28 cellular contexts compared by ENCODE assay signal in the genomic region with DNA sequence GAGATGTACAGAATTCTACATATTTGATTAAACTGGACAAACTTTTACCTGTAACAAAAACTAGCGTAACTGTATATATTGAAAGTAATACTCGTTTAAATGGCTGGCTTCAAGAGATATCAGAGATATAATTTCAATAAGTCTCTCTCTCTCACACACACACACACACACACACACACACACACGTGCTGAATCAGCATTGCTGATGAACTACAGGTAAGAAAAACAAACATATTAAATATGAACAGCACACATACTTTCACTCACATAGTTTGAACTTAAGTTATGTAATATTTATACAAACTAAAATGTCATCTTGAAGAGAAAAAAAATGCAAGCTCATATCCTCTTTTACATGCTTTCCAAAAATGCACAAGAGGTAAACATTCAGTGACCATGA.
DNase-seq lines count a peak whose midpoint lies in the region; ATAC-seq, FAIRE-seq and TF ChIP-seq lines count a peak whose summit lies in the region.
"Had no signal": no experiment of that assay in that cellular context is flagged by ENCODE, and none has a peak within 500 bp of the region (broad histone marks: within the 10 kb centered on the region; RNA-seq: fewer than 3 reads in every experiment).

No MANE protein-coding gene starts in this region.

- H3K4me2 ChIP-seq in H1 (ENCODE audit: insufficient read depth in 1 of 2, low read depth in 2 of 2, low read length in 2 of 2) (no peak overlapping the region; a peak in 1 of 4 replicates), neural cell (ENCODE audit: low read length) (no peak overlapping the region)

- H3F3A ChIP-seq in neural cell (ENCODE audit: insufficient read depth, low read length, poor library complexity, severe bottlenecking), result peaks cover 2% of the 10 kb centered on the region

- TF ChIP-seq CTCF in H1 (IDR thresholded peaks at IDR 0.05; ENCODE audit: control extremely low read depth in 1 of 3, insufficient read depth in 1 of 3, low read depth in 1 of 3, low read length in 3 of 3) (no peak), neural cell (IDR thresholded peaks at IDR 0.05; ENCODE audit: poor library complexity, severe bottlenecking) (no peak)

- H3K14ac ChIP-seq in H1 (ENCODE audit: insufficient read length), result no peak overlapping the region

- TF ChIP-seq EP300 in H1 (IDR thresholded peaks at IDR 0.05; ENCODE audit: borderline replicate concordance in 1 of 2, low read depth in 2 of 2, low read length in 2 of 2) (no peak), neural cell (conservative IDR thresholded peaks at IDR 0.05; ENCODE audit: poor library complexity, severe bottlenecking) (no peak)

- no peak overlapping the region for H2BK20ac ChIP-seq in H1 (ENCODE audit: low read length)

- H2AK5ac ChIP-seq in H1 (ENCODE audit: low read depth, low read length), result no peak overlapping the region

- no peak overlapping the region for H2BK12ac ChIP-seq in H1 (ENCODE audit: low read depth, low read length)

- CTCF ChIA-PET in H1 (lab: Charles Lee; ENCODE audit: partially characterized antibody), result interaction anchor here (0.9 to 1.4 kb wide), 4 partner anchors 9 to 56 kb away, joined by 3 read pairs; no protein-coding TSS in a partner anchor

- no peak overlapping the region for H3K23ac ChIP-seq in H1 (ENCODE audit: insufficient read length)

- no peaks in the 10 kb centered on the region for H3K27me3 ChIP-seq in H1 (replicated peaks in 1 of 4; ENCODE audit: control insufficient read depth in 3 of 4, extremely low read depth in 1 of 4, insufficient read depth in 3 of 4, low read length in 3 of 4)
- H3K27me3 ChIP-seq in neural cell (ENCODE audit: insufficient read depth, low read depth, low read length), result peaks cover 15% of the 10 kb centered on the region
- H3K27me3 ChIP-seq: right atrium auricular region had no signal

- H3K9me3 ChIP-seq in H1 (ENCODE audit: insufficient read depth in 2 of 2, low read depth in 1 of 2, low read length in 1 of 2) (no peaks in the 10 kb centered on the region), neural cell (ENCODE audit: low read length) (no peaks in the 10 kb centered on the region)
- H3K9me3 ChIP-seq: heart left ventricle, lower lobe of right lung, right atrium auricular region had no signal

- ATAC-seq in GM21723 (IDR thresholded peaks at IDR 0.05; ENCODE audit: unreplicated experiment), result no peak
- ATAC-seq: activated naive CD8-positive, alpha-beta T cell treated with anti-CD3 and anti-CD28 coated beads, Interleukin-2, amount 50 U/mL, for 24 hours; CD8-positive, alpha-beta T cell; heart left ventricle; lower lobe of right lung; natural killer cell treated with Interleukin-12 subunit alpha and Interleukin-12 subunit beta and Interleukin-15 and Interleukin-18, amount 100 ng/mL, for 72 hours had no signal

- H3K23me2 ChIP-seq in H1 (ENCODE audit: low read depth, low read length), result peaks cover 3% of the 10 kb centered on the region

- no peak overlapping the region for H3K27ac ChIP-seq in H1 (ENCODE audit: low read depth, low read length)
- H3K27ac ChIP-seq in neural cell (ENCODE audit: low read length), result no peak overlapping the region
- H3K27ac ChIP-seq: lower lobe of right lung, right atrium auricular region, WERI-Rb-1 had no signal

- DNase-seq in NCI-H2171 treated with DMSO at 0.1 percent for 48 hours (lab: John Stamatoyannopoulos, UW) (peak; percentile 19), NCI-H2171 (lab: John Stamatoyannopoulos, UW) (no peak), H1 (ENCODE audit: low read depth in 1 of 2, low spot score in 2 of 2) (no peak), NCI-H1694 (lab: John Stamatoyannopoulos, UW) (no peak), NAMALWA (ENCODE audit: low spot score) (no peak), COLO829 (ENCODE audit: low spot score) (no peak)
- DNase-seq: activated CD4-positive, alpha-beta T cell treated with anti-CD3 and anti-CD28 coated beads for 48 hours; activated gamma-delta T cell treated with Interleukin-2 at 50 U/mL for 16 hours; activated naive CD8-positive, alpha-beta T cell treated with anti-CD3 and anti-CD28 coated beads, Interleukin-2, amount 50 U/mL, for 24 hours; activated T-cell treated with anti-CD3 and anti-CD28 coated beads, Interleukin-2, amount 50 U/mL, for 24 hours; CD8-positive, alpha-beta T cell; H7; heart left ventricle; KG1; lower lobe of right lung; MM.1S; NCI-H1417 treated with DMSO at 0.1 percent for 48 hours; Right ventricle myocardium superior; stimulated activated CD4-positive, alpha-beta T cell treated with anti-CD3 and anti-CD28 coated beads, Interleukin-12 subunit alpha, Interleukin-12 subunit beta, amount 100 ng/mL, for 4 hours; stimulated activated CD4-positive, alpha-beta T cell treated with anti-CD3 and anti-CD28 coated beads, Interleukin-4, amount 100 ng/mL, for 1 hour; substantia nigra; T-helper 9 cell; WERI-Rb-1 had no signal

- TF ChIP-seq RAD21 in H1 (IDR thresholded peaks at IDR 0.05 in 1 of 2, conservative IDR thresholded peaks at IDR 0.05 in 1 of 2; ENCODE audit: low read depth in 2 of 2, low read length in 2 of 2) (no peak), neural cell (conservative IDR thresholded peaks at IDR 0.05) (no peak)

- no peak overlapping the region for H2BK120ac ChIP-seq in H1 (replicated peaks; ENCODE audit: low read depth, low read length)

- POLR2A ChIA-PET in H1 (lab: Charles Lee; ENCODE audit: partially characterized antibody), result no interaction called here

- WGBS in H1 (ENCODE audit: extremely low coverage in 1 of 2, insufficient coverage in 1 of 2, insufficient read length in 1 of 2, insufficient replicate concordance in 2 of 2, low coverage in 1 of 2, low lambda C conversion rate in 2 of 2, missing lambda C conversion rate in 1 of 2), 2 experiments, result 87% methylated on average over 3 of the region's 3 CpGs; no CpG with 5 or more reads in 1 of the 2 experiments

- TF ChIP-seq POLR2A in H1 (IDR thresholded peaks at IDR 0.05; ENCODE audit: control extremely low read depth in 1 of 2, low read depth in 2 of 2, low read length in 2 of 2), result no peak

- H2BK15ac ChIP-seq in H1 (ENCODE audit: low read length), result no peak overlapping the region

- H4K20me1 ChIP-seq in H1 (replicated peaks in 1 of 2; ENCODE audit: control insufficient read depth in 1 of 2, insufficient read depth in 2 of 2, low read length in 2 of 2) (no peaks in the 10 kb centered on the region), neural cell (ENCODE audit: insufficient read depth) (no peaks in the 10 kb centered on the region)

- H3K79me1 ChIP-seq in H1 (ENCODE audit: low read depth, low read length), result no peaks in the 10 kb centered on the region

- H3K36me3 ChIP-seq in H1 (ENCODE audit: control insufficient read depth in 2 of 4, insufficient read depth in 4 of 4, low read length in 3 of 4) (no peaks in the 10 kb centered on the region), neural cell (ENCODE audit: insufficient read depth, low read length) (no peaks in the 10 kb centered on the region)
- H3K36me3 ChIP-seq: heart left ventricle, lower lobe of right lung, right atrium auricular region, WERI-Rb-1 had no signal

- H3K4me3 ChIP-seq in H1 (ENCODE audit: extremely low read depth in 1 of 4, insufficient read depth in 2 of 4, low read depth in 3 of 4, low read length in 4 of 4) (no peak overlapping the region), neural cell (ENCODE audit: low read length) (peak overlapping the region; percentile 72)
- H3K4me3 ChIP-seq: lower lobe of right lung, right atrium auricular region had no signal

- peaks cover 10 to 27% (median 17%) of the 10 kb centered on the region in 4 experiments; a peak in 6 of 7 replicates for H3K4me1 ChIP-seq in H1 (replicated peaks in 1 of 4; ENCODE audit: control insufficient read depth in 3 of 4, insufficient read depth in 4 of 4, low read length in 3 of 4)

- H4K91ac ChIP-seq in H1 (replicated peaks; ENCODE audit: insufficient read length, low read length), result no peak overlapping the region

- peaks cover 0 to 52% of the 10 kb centered on the region in 2 experiments; a peak in 3 of 4 replicates for H3K79me2 ChIP-seq in H1 (ENCODE audit: control insufficient read depth in 1 of 2, insufficient read depth in 2 of 2, low read length in 2 of 2)
- no peaks in the 10 kb centered on the region for H3K79me2 ChIP-seq in neural cell (replicated peaks; ENCODE audit: insufficient read depth, low read length)

- no peaks in the 10 kb centered on the region for H3K9me2 ChIP-seq in neural cell (ENCODE audit: insufficient read depth, low read length)

- H2AFZ ChIP-seq in H1 (ENCODE audit: low read length), result no peak overlapping the region
- H2AFZ ChIP-seq in neural cell (ENCODE audit: low read depth, low read length), result no peak overlapping the region

- no peak for FAIRE-seq in H1 (lab: Jason Lieb, UNC)
- FAIRE-seq: HTR-8/SVneo had no signal

- no peak overlapping the region for H3K9ac ChIP-seq in H1 (replicated peaks in 1 of 4; ENCODE audit: extremely low read depth in 1 of 4, low read depth in 3 of 4, low read length in 3 of 4)
- H3K9ac ChIP-seq in neural cell (ENCODE audit: low read length), result no peak overlapping the region

- H4K8ac ChIP-seq in H1 (ENCODE audit: extremely low read depth, insufficient read depth, low read length), result no peak overlapping the region

- H3K4ac ChIP-seq in H1 (replicated peaks; ENCODE audit: insufficient read length, low read depth, low read length), result no peak overlapping the region

- H4K5ac ChIP-seq in H1 (ENCODE audit: insufficient read length, low read depth, low read length), result no peak overlapping the region

- no peak overlapping the region for H3K56ac ChIP-seq in H1 (replicated peaks; ENCODE audit: insufficient read length, low read depth, low read length)

- no peak overlapping the region for H3K18ac ChIP-seq in H1 (ENCODE audit: extremely low read depth, low read length)

- H2BK5ac ChIP-seq in H1 (ENCODE audit: low read depth, low read length), result no peak overlapping the region

TF ChIP-seq in H1, 55 proteins besides CTCF, POLR2A, EP300 and RAD21:
- TF ChIP-seq SP4 (IDR thresholded peaks at IDR 0.05; ENCODE audit: low read length) (no peak), ZNF274 (IDR thresholded peaks at IDR 0.05; ENCODE audit: borderline replicate concordance, extremely low read depth, low read length) (no peak), SUZ12 (IDR thresholded peaks at IDR 0.05; ENCODE audit: low read length) (no peak), RBBP5 (IDR thresholded peaks at IDR 0.05; ENCODE audit: borderline replicate concordance, low read depth, low read length) (no peak), MAFK (IDR thresholded peaks at IDR 0.05; ENCODE audit: low read depth, low read length) (peak; percentile 55; the same call in 1 of the 2 replicates)

TF ChIP-seq in neural cell, 6 proteins besides CTCF, POLR2A, EP300 and RAD21:
- TF ChIP-seq TAF1 (IDR thresholded peaks at IDR 0.05; ENCODE audit: low read depth) (no peak), MXI1 (conservative IDR thresholded peaks at IDR 0.05; ENCODE audit: poor library complexity, severe bottlenecking) (no peak), POLR2AphosphoS5 (IDR thresholded peaks at IDR 0.05) (no peak), EZH2 (IDR thresholded peaks at IDR 0.05; ENCODE audit: borderline replicate concordance, insufficient read depth, low read length, poor library complexity, severe bottlenecking) (no peak), SMC3 (conservative IDR thresholded peaks at IDR 0.05; ENCODE audit: poor library complexity) (no peak)
